8 cellular contexts compared by ENCODE assay signal in genomic region chr19:49150106-49150943, GRCh38. TPM values are rescaled to one million over a fixed set of nuclear protein-coding genes. Genes with fewer than 3 reads are reported as not detected.
DNase-seq lines count a peak whose midpoint lies in the region; ATAC-seq and TF ChIP-seq lines count a peak whose summit lies in the region.

No MANE protein-coding gene starts in this region.

- H3F3A ChIP-seq in GM23248 (ENCODE audit: insufficient read depth), result peaks cover 9% of the 10 kb centered on the region; the same call in 1 of the 2 replicates

- H3K4me1 ChIP-seq in GM23248 (ENCODE audit: insufficient read depth), result peaks cover 4% of the 10 kb centered on the region; the same call in 1 of the 2 replicates

- H3K4me3 ChIP-seq in AG09309 (ENCODE audit: control insufficient read depth, low read depth, low read length) (peak overlapping the region; percentile 76), GM23248 (peak overlapping the region; percentile 84)

- H3K9me3 ChIP-seq in GM23248 (ENCODE audit: low read depth), result no peaks in the 10 kb centered on the region

- no peak for TF ChIP-seq CTCF in AG09309 (IDR thresholded peaks at IDR 0.05; ENCODE audit: control insufficient read depth, insufficient read depth, low read depth, low read length, missing control alignments)
- no peak for TF ChIP-seq CTCF in VCaP (conservative IDR thresholded peaks at IDR 0.05)

- no peaks in the 10 kb centered on the region for H4K20me1 ChIP-seq in GM23248 (ENCODE audit: insufficient read depth)

- peak overlapping the region; percentile 97 for H2AFZ ChIP-seq in GM23248

- in situ Hi-C loops in GM23248 (cut with MboI), result no loop called here

- no peaks in the 10 kb centered on the region for H3K79me2 ChIP-seq in GM23248 (ENCODE audit: insufficient read depth)

- H3K9me2 ChIP-seq in GM23248 (ENCODE audit: insufficient read depth), result no peaks in the 10 kb centered on the region

- peak overlapping the region; percentile 71 for H3K9ac ChIP-seq in GM23248

- ATAC-seq in left colon (peak; percentile 63), HG03095 (IDR thresholded peaks at IDR 0.05; ENCODE audit: unreplicated experiment) (no peak)

- no peaks in the 10 kb centered on the region for H3K36me3 ChIP-seq in GM23248 (ENCODE audit: low read depth)

- H3K4me2 ChIP-seq in GM23248 (ENCODE audit: unreplicated experiment), result peak overlapping the region; percentile 93

- intact Hi-C loops in left colon (cut with DNase I, micrococcal nuclease), result no loop called here

- H3K27me3 ChIP-seq in GM23248 (replicated peaks; ENCODE audit: insufficient read depth), result no peaks in the 10 kb centered on the region

- 1 to 2% methylated on average over 57 to 70 of the region's 75 CpGs for WGBS in GM23248 (ENCODE audit: low coverage in 1 of 2, low lambda C conversion rate in 2 of 2, missing lambda C conversion rate in 2 of 2), 2 experiments

- H3K27ac ChIP-seq in GM23248 (no peak overlapping the region), VCaP (peak overlapping the region; percentile 98)

- DNase-seq in AG09309 (ENCODE audit: low read depth), result peak; percentile 13
- peak; percentile 85 for DNase-seq in GM23248
- DNase-seq in NCI-H2227 treated with DMSO at 0.1 percent for 48 hours (lab: John Stamatoyannopoulos, UW), result peak; percentile 85
- peak; percentile 51 to 76 for DNase-seq in dermis microvascular lymphatic vessel endothelial cell (ENCODE audit: low read depth in 2 of 2)
- peak; percentile 92 to 93 for DNase-seq in left colon
- DNase-seq in stimulated activated CD4-positive, alpha-beta T cell treated with anti-CD3 and anti-CD28 coated beads, Interleukin-2, amount 100 ng/mL, for 24 hours, result peak; percentile 37 to 63

RNA-seq across cellular contexts. Expression of gene HRC, which starts 4.9 kb away (rescaled TPM):
- not detected in 2 replicates for total RNA-seq in GM23248 (2014; rRNA removed; shearing (Covaris generic))
- polyA plus RNA-seq in GM23248 (2016; fragmentation: Nextera tagmentation; extraction: Ambion mirVana), result 0.10 TPM in 1 of 2 replicates, not detected in the other
- not detected in 2 replicates for total RNA-seq in dermis microvascular lymphatic vessel endothelial cell
- 1 to 10 TPM; 1.2 to 1.3 TPM for total RNA-seq in left colon

RNA-seq across cellular contexts. Expression of gene TRPM4, which starts 7.3 kb away (rescaled TPM):
- total RNA-seq in GM23248 (2014; rRNA removed; shearing (Covaris generic)), result 18.4 and 18.8 TPM in 2 replicates
- polyA plus RNA-seq in GM23248 (2016; fragmentation: Nextera tagmentation; extraction: Ambion mirVana), result 15.8 and 20.1 TPM in 2 replicates
- total RNA-seq in dermis microvascular lymphatic vessel endothelial cell, result 10.8 and 18.2 TPM in 2 replicates
- total RNA-seq in left colon, result 100 to 1,000 TPM; 244 to 291 TPM

RNA-seq across cellular contexts. Expression of gene PPFIA3, which starts 31.0 kb away (rescaled TPM):
- 0.63 and 2.4 TPM in 2 replicates for total RNA-seq in GM23248 (2014; rRNA removed; shearing (Covaris generic))
- polyA plus RNA-seq in GM23248 (2016; fragmentation: Nextera tagmentation; extraction: Ambion mirVana), result 1.2 TPM in 2 replicates
- 4.0 TPM in 2 replicates for total RNA-seq in dermis microvascular lymphatic vessel endothelial cell
- total RNA-seq in left colon, result 10 to 100 TPM; 21.8 to 24.2 TPM

RNA-seq across cellular contexts. Expression of gene C19orf73, which starts 31.4 kb away (rescaled TPM):
- total RNA-seq in GM23248 (2014; rRNA removed; shearing (Covaris generic)), result 0.86 TPM in 1 of 2 replicates, not detected in the other
- polyA plus RNA-seq in GM23248 (2016; fragmentation: Nextera tagmentation; extraction: Ambion mirVana), result 1.0 and 1.4 TPM in 2 replicates
- total RNA-seq in dermis microvascular lymphatic vessel endothelial cell, result 0.13 and 0.25 TPM in 2 replicates
- total RNA-seq in left colon, result 1 to 10 TPM; 1.8 to 2.0 TPM

RNA-seq across cellular contexts. Expression of gene LIN7B, which starts 36.2 kb away (rescaled TPM):
- 10.7 and 12.5 TPM in 2 replicates for total RNA-seq in GM23248 (2014; rRNA removed; shearing (Covaris generic))
- polyA plus RNA-seq in GM23248 (2016; fragmentation: Nextera tagmentation; extraction: Ambion mirVana), result 11.9 and 12.6 TPM in 2 replicates
- total RNA-seq in dermis microvascular lymphatic vessel endothelial cell (1.4 and 2.4 TPM in 2 replicates), left colon (10 to 100 TPM in 1 of 2 donors, 1 to 10 TPM in 1; 8.8 to 11.4 TPM)

Comparison
In these comparisons a context has a peak if more than half of its experiments do, and no peak if none do; other contexts are left out.
1. DNase-seq: peak in every context shown above with its lines; median percentile 92 in left colon; 85 in GM23248; 85 in NCI-H2227 treated with DMSO at 0.1 percent for 48 hours; 64 in dermis microvascular lymphatic vessel endothelial cell; 50 in stimulated activated CD4-positive, alpha-beta T cell treated with anti-CD3 and anti-CD28 coated beads, Interleukin-2, amount 100 ng/mL, for 24 hours; 13 in AG09309.
2. RNA of gene TRPM4, which starts 7.3 kb away (total RNA-seq): 244 to 291 TPM in left colon; 18.4 to 18.8 TPM in GM23248 and 10.8 to 18.2 TPM in dermis microvascular lymphatic vessel endothelial cell; every median in the first group is over 10 times any median in the second.